In the genomic region with DNA sequence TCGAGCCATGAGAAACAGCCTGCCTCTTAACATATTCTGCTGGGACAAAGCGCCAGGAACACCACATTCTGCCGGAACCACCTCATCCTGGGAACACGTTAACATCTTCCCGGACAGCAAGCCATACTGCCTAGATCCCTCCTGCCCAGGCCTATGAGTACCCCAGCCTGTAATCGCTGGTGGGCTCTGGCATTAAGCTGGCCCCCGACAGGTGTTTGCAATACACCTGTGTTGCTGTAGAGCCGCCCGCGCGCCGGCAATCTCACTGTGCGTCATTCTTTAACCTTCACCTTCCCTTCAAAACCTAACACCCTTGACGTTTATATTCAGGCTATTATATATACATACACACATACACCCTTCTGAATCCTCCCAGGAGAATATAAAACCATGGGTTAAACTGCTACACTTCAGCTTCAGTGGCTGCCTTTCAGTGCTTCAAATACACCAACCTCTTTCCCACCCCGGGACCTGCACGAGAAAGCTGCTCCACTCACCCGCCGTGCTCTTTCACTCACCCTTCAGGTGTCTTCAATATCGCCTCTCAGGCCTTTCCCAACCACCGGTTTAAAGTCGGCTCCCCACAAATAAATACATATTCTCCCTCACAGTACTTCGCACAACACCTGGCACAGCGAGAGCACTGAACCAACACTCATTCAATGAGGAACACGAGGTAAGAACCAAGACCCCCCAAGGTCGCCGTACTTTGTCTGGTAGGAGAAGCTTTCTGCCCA, we compare ENCODE assay signal across 8 cellular contexts. TPM values are rescaled to one million over a fixed set of nuclear protein-coding genes. Genes with fewer than 3 reads are reported as not detected.
DNase-seq lines count a peak whose midpoint lies in the region; ATAC-seq and TF ChIP-seq lines count a peak whose summit lies in the region.

No MANE protein-coding gene starts in this region.

- H3K9me3 ChIP-seq in tibial artery = no peaks in the 10 kb centered on the region

- peak overlapping the region; percentile 86 to 94 for H3K27ac ChIP-seq in tibial artery

- peaks cover 37% of the 10 kb centered on the region for H3K4me1 Mint-ChIP-seq in activated T-cell treated with anti-CD3 and anti-CD28 coated beads, Interleukin-2, amount 50 U/mL, for 72 hours (ENCODE audit: low read depth)
- H3K4me1 Mint-ChIP-seq in activated naive CD8-positive, alpha-beta T cell treated with anti-CD3 and anti-CD28 coated beads for 36 hours = peaks cover 18% of the 10 kb centered on the region

- H3K36me3 ChIP-seq in tibial artery = peaks cover 0 to 19% (median 11%) of the 10 kb centered on the region in 3 donors

- no peaks in the 10 kb centered on the region for H3K27me3 ChIP-seq in tibial artery

- no peak for TF ChIP-seq CTCF in tibial artery (IDR thresholded peaks at IDR 0.05)

- H3K4me1 ChIP-seq in tibial artery = peaks cover 4 to 33% (median 23%) of the 10 kb centered on the region in 4 donors

- intact Hi-C loops in tibial artery (cut with DNase I; ENCODE audit: low total_unique reads) = no loop called here

- DNase-seq in activated T-cell treated with anti-CD3 and anti-CD28 coated beads, Interleukin-2, amount 50 U/mL, for 72 hours = no peak
- DNase-seq in activated T-cell treated with anti-CD3 and anti-CD28 coated beads, Interleukin-2, amount 50 U/mL, for 1 hour = no peak
- no peak for DNase-seq in activated naive CD8-positive, alpha-beta T cell treated with anti-CD3 and anti-CD28 coated beads for 36 hours
- DNase-seq in kidney tubule cell (ENCODE audit: low spot score) = peak; percentile 6
- no peak for DNase-seq in tibial artery
- no peak for DNase-seq in NCI-H524 treated with DMSO at 0.1 percent for 48 hours (lab: John Stamatoyannopoulos, UW)
- no peak for DNase-seq in NCI-H345 treated with DMSO at 0.1 percent for 48 hours (lab: John Stamatoyannopoulos, UW; ENCODE audit: unreplicated experiment)
- no peak for DNase-seq in stimulated activated CD4-positive, alpha-beta T cell treated with anti-CD3 and anti-CD28 coated beads, Interleukin-12 subunit alpha, Interleukin-12 subunit beta, amount 100 ng/mL, for 4 hours

- H3K9me3 Mint-ChIP-seq in activated T-cell treated with anti-CD3 and anti-CD28 coated beads, Interleukin-2, amount 50 U/mL, for 72 hours = no peaks in the 10 kb centered on the region
- no peaks in the 10 kb centered on the region for H3K9me3 Mint-ChIP-seq in activated naive CD8-positive, alpha-beta T cell treated with anti-CD3 and anti-CD28 coated beads for 36 hours

- no peak overlapping the region for H3K27ac Mint-ChIP-seq in activated T-cell treated with anti-CD3 and anti-CD28 coated beads, Interleukin-2, amount 50 U/mL, for 72 hours
- no peak overlapping the region for H3K27ac Mint-ChIP-seq in activated naive CD8-positive, alpha-beta T cell treated with anti-CD3 and anti-CD28 coated beads for 36 hours

- peak overlapping the region; percentile 59 to 83 for H3K4me3 ChIP-seq in tibial artery

- ATAC-seq in activated T-cell treated with anti-CD3 and anti-CD28 coated beads, Interleukin-2, amount 50 U/mL, for 72 hours (replicated peaks in 1 of 2) = no peak

- no peaks in the 10 kb centered on the region for H3K36me3 Mint-ChIP-seq in activated T-cell treated with anti-CD3 and anti-CD28 coated beads, Interleukin-2, amount 50 U/mL, for 72 hours (ENCODE audit: insufficient read depth in 2 of 2)
- H3K36me3 Mint-ChIP-seq in activated naive CD8-positive, alpha-beta T cell treated with anti-CD3 and anti-CD28 coated beads for 36 hours = peaks cover 2% of the 10 kb centered on the region

- H3K27me3 Mint-ChIP-seq in activated T-cell treated with anti-CD3 and anti-CD28 coated beads, Interleukin-2, amount 50 U/mL, for 72 hours (ENCODE audit: low read depth) = peaks cover 25% of the 10 kb centered on the region
- H3K27me3 Mint-ChIP-seq in activated naive CD8-positive, alpha-beta T cell treated with anti-CD3 and anti-CD28 coated beads for 36 hours = peaks cover 7% of the 10 kb centered on the region

- H3K4me3 Mint-ChIP-seq in activated T-cell treated with anti-CD3 and anti-CD28 coated beads, Interleukin-2, amount 50 U/mL, for 72 hours = peak overlapping the region; percentile 89
- peak overlapping the region; percentile 85 for H3K4me3 Mint-ChIP-seq in activated naive CD8-positive, alpha-beta T cell treated with anti-CD3 and anti-CD28 coated beads for 36 hours

RNA-seq across cellular contexts. Expression of a gene that starts 1.0 kb away (rescaled TPM):
- total RNA-seq in activated T-cell treated with anti-CD3 and anti-CD28 coated beads, Interleukin-2, amount 50 U/mL, for 72 hours = 10 to 100 TPM; 25.3 to 29.0 TPM
- 10 to 100 TPM; 11.7 to 13.8 TPM for total RNA-seq in activated naive CD8-positive, alpha-beta T cell treated with anti-CD3 and anti-CD28 coated beads for 36 hours
